In the genomic region with DNA sequence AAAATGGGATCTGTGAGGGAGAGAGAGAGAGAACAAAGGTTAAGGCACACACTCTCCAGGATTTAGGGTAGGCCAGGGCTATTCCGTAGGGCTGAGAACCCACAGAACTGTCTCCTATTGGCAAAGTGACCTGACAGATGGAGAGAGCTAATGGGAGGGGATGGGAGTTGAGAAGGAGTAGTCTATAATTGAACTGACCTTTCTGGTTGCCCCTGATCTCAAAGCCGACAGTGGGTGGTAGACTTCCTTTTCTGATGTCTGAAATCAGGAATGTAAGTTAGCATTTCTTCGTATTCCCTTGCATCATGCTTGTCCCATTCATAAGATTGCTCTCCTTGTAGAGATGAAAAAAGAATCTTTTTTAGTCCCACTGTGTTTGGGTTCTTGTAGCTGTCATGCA, we compare ENCODE assay signal across 15 cellular contexts.
DNase-seq lines count a peak whose midpoint lies in the region; ATAC-seq, FAIRE-seq and TF ChIP-seq lines count a peak whose summit lies in the region.
"Had no signal": no experiment of that assay in that cellular context is flagged by ENCODE, and none has a peak within 500 bp of the region (broad histone marks: within the 10 kb centered on the region; RNA-seq: fewer than 3 reads in every experiment).

No MANE protein-coding gene starts in this region.

- H3K9me3 Mint-ChIP-seq in naive thymus-derived CD4-positive, alpha-beta T cell = peaks cover 0 to 6% (median 2%) of the 10 kb centered on the region in 11 donors
- H3K9me3 Mint-ChIP-seq: CD8-positive, alpha-beta T cell had no signal

- no peak overlapping the region for H3K4me3 Mint-ChIP-seq in naive thymus-derived CD4-positive, alpha-beta T cell
- H3K4me3 Mint-ChIP-seq: CD8-positive, alpha-beta T cell had no signal

- no peaks in the 10 kb centered on the region for H3K36me3 ChIP-seq in bronchial epithelial cell (ENCODE audit: control insufficient read depth, insufficient read depth, low read length)
- H3K36me3 ChIP-seq in naive thymus-derived CD4-positive, alpha-beta T cell (ENCODE audit: control insufficient read depth in 2 of 3, insufficient read depth in 3 of 3, low read length in 3 of 3) = no peaks in the 10 kb centered on the region

- H3K27ac ChIP-seq in layer of hippocampus (ENCODE audit: low read depth, low read length) = peak overlapping the region; percentile 97
- no peak overlapping the region for H3K27ac ChIP-seq in naive thymus-derived CD4-positive, alpha-beta T cell (ENCODE audit: low read depth, low read length)
- H3K27ac ChIP-seq: HL-60 had no signal

- intact Hi-C loops in naive thymus-derived CD4-positive, alpha-beta T cell (cut with micrococcal nuclease) = no loop called here

- H3K27me3 ChIP-seq in bronchial epithelial cell (ENCODE audit: control insufficient read depth, insufficient read depth, low read length) = no peaks in the 10 kb centered on the region
- no peaks in the 10 kb centered on the region for H3K27me3 ChIP-seq in layer of hippocampus (ENCODE audit: control insufficient read depth, insufficient read depth, low read length)
- H3K27me3 ChIP-seq in naive thymus-derived CD4-positive, alpha-beta T cell (ENCODE audit: control insufficient read depth in 2 of 2, insufficient read depth in 2 of 2, low read length in 2 of 2) = no peaks in the 10 kb centered on the region

- no peaks in the 10 kb centered on the region for H3K4me1 ChIP-seq in naive thymus-derived CD4-positive, alpha-beta T cell (ENCODE audit: control insufficient read depth in 2 of 2, insufficient read depth in 2 of 2, low read length in 2 of 2)

- peaks cover 0 to 13% (median 12%) of the 10 kb centered on the region in 5 donors for H3K27me3 Mint-ChIP-seq in naive thymus-derived CD4-positive, alpha-beta T cell

- no peaks in the 10 kb centered on the region for H3K9me3 ChIP-seq in naive thymus-derived CD4-positive, alpha-beta T cell (ENCODE audit: control insufficient read depth in 2 of 3, low read length in 3 of 3)

- no peak overlapping the region for H3K27ac Mint-ChIP-seq in naive thymus-derived CD4-positive, alpha-beta T cell
- H3K27ac Mint-ChIP-seq: CD8-positive, alpha-beta T cell had no signal

- DNase-seq in NCI-H82 (lab: John Stamatoyannopoulos, UW) (peak; percentile 67), bronchial epithelial cell (ENCODE audit: low read depth) (no peak), DMS153 (lab: John Stamatoyannopoulos, UW) (no peak), NCI-H748 treated with DMSO at 0.1 percent for 48 hours (lab: John Stamatoyannopoulos, UW) (no peak)
- DNase-seq in naive thymus-derived CD4-positive, alpha-beta T cell = no peak
- DNase-seq: CD8-positive, alpha-beta T cell; NCI-H1694 treated with DMSO at 0.1 percent for 48 hours; NCI-H226; SIG-M5 had no signal

- no peaks in the 10 kb centered on the region for H3K4me1 Mint-ChIP-seq in naive thymus-derived CD4-positive, alpha-beta T cell

- peak; percentile 40 for FAIRE-seq in bronchial epithelial cell (lab: Jason Lieb, UNC)
- FAIRE-seq: G401.6, GM12878, HTR-8/SVneo had no signal

- no peak for TF ChIP-seq CTCF in bronchial epithelial cell (IDR thresholded peaks at IDR 0.05; ENCODE audit: insufficient read depth, low read length, severe bottlenecking)

- no peak for ATAC-seq in naive thymus-derived CD4-positive, alpha-beta T cell
- ATAC-seq in GM21717 (IDR thresholded peaks at IDR 0.05; ENCODE audit: unreplicated experiment) = no peak
- ATAC-seq: CD8-positive, alpha-beta T cell had no signal

- POLR2A ChIA-PET in naive thymus-derived CD4-positive, alpha-beta T cell (lab: Charles Lee) = no interaction called here

- CTCF ChIA-PET in naive thymus-derived CD4-positive, alpha-beta T cell (lab: Charles Lee) = no interaction called here

- H3K36me3 Mint-ChIP-seq in naive thymus-derived CD4-positive, alpha-beta T cell = no peaks in the 10 kb centered on the region
- H3K36me3 Mint-ChIP-seq: CD8-positive, alpha-beta T cell had no signal

- H3K4me3 ChIP-seq in bronchial epithelial cell (ENCODE audit: low read depth, low read length) = no peak overlapping the region
- no peak overlapping the region for H3K4me3 ChIP-seq in naive thymus-derived CD4-positive, alpha-beta T cell (ENCODE audit: low read length)
- H3K4me3 ChIP-seq: GM12878 had no signal
